Comparison of ENCODE assay signal across 21 cellular contexts in the genomic region with DNA sequence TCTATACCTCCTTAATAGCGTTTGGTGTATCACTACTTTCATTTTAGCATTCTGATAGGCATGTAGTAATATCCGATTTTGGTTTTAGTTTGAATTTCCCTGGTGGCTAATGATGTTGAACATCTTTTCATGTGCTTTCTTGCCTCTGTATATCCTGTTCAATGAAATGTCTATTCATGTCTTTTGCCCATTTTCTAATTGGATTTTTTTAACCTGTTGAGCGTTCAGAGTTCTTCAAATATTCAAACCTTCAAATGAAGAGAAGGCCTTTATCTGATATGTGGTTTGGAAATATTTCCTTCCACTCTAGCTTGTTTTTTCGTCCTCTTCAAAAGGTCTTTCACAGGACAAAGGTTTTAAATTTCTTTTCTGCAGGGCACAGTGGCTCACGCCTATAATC.
"Had no signal": no experiment of that assay in that cellular context is flagged by ENCODE, and none has a peak within 500 bp of the region (broad histone marks: within the 10 kb centered on the region; RNA-seq: fewer than 3 reads in every experiment).

No MANE protein-coding gene starts in this region.

- H3K27ac ChIP-seq: dorsolateral prefrontal cortex, epithelial cell of prostate, gastrocnemius medialis, lower lobe of right lung, psoas muscle, thoracic aorta, tibial nerve, upper lobe of left lung had no signal

- H3K4me3 Mint-ChIP-seq: endodermal cell; memory B cell; natural killer cell; neural crest cell; stimulated activated naive B cell treated with anti-CD40 and anti-IgM and Interleukin-4, amounts not matched to agents 10 μg/mL and 1 μg/mL and 100 μg/mL, for 72 hours; stimulated activated naive CD8-positive, alpha-beta T cell treated with anti-CD3 and anti-CD28 coated beads, Interleukin-15, Interleukin-2, amounts not matched to agents 100 ng/mL and 50 ng/mL, for 24 hours had no signal

- H3K27ac Mint-ChIP-seq: endodermal cell; memory B cell; natural killer cell; stimulated activated naive B cell treated with anti-CD40 and anti-IgM and Interleukin-4, amounts not matched to agents 10 μg/mL and 1 μg/mL and 100 μg/mL, for 72 hours; stimulated activated naive CD8-positive, alpha-beta T cell treated with anti-CD3 and anti-CD28 coated beads, Interleukin-15, Interleukin-2, amounts not matched to agents 100 ng/mL and 50 ng/mL, for 24 hours had no signal

- H3K36me3 Mint-ChIP-seq: memory B cell, natural killer cell had no signal

- DNase-seq: dorsolateral prefrontal cortex; effector CD4-positive, alpha-beta T cell; endodermal cell; gastrocnemius medialis; head of caudate nucleus; left ventricle myocardium superior; lower lobe of right lung; natural killer cell; psoas muscle; right cardiac atrium; small intestine; stimulated activated CD4-positive, alpha-beta T cell treated with anti-CD3 and anti-CD28 coated beads, Interleukin-15, amount 100 ng/mL, for 24 hours; stimulated activated CD4-positive, alpha-beta T cell treated with anti-CD3 and anti-CD28 coated beads, Interleukin-2, amount 100 ng/mL, for 48 hours; stimulated activated naive B cell treated with anti-CD40 and anti-IgM and Interleukin-4, amounts not matched to agents 10 μg/mL and 1 μg/mL and 100 μg/mL, for 72 hours had no signal

- H3K36me3 ChIP-seq: lower lobe of right lung, thoracic aorta, tibial nerve, upper lobe of left lung had no signal

- H3K27me3 ChIP-seq: dorsolateral prefrontal cortex, gastrocnemius medialis, tibial nerve, upper lobe of left lung had no signal

- H3K9me3 ChIP-seq: gastrocnemius medialis, lower lobe of right lung, psoas muscle, thoracic aorta, tibial nerve, upper lobe of left lung had no signal

- ATAC-seq: gastrocnemius medialis; left ventricle myocardium superior; lower lobe of right lung; natural killer cell; psoas muscle; right cardiac atrium; stimulated activated naive B cell treated with anti-CD40 and anti-IgM and Interleukin-4, amounts not matched to agents 10 μg/mL and 1 μg/mL and 100 μg/mL, for 72 hours had no signal

- H3K4me3 ChIP-seq: dorsolateral prefrontal cortex, gastrocnemius medialis, lower lobe of right lung, psoas muscle, thoracic aorta, tibial nerve, upper lobe of left lung had no signal

- H3K4me1 Mint-ChIP-seq: endodermal cell, memory B cell, natural killer cell had no signal

- H3K27me3 Mint-ChIP-seq: memory B cell; stimulated activated naive B cell treated with anti-CD40 and anti-IgM and Interleukin-4, amounts not matched to agents 10 μg/mL and 1 μg/mL and 100 μg/mL, for 72 hours; stimulated activated naive CD8-positive, alpha-beta T cell treated with anti-CD3 and anti-CD28 coated beads, Interleukin-15, Interleukin-2, amounts not matched to agents 100 ng/mL and 50 ng/mL, for 24 hours had no signal

- H3K9me3 Mint-ChIP-seq: endodermal cell; memory B cell; natural killer cell; neural crest cell; stimulated activated naive B cell treated with anti-CD40 and anti-IgM and Interleukin-4, amounts not matched to agents 10 μg/mL and 1 μg/mL and 100 μg/mL, for 72 hours; stimulated activated naive CD8-positive, alpha-beta T cell treated with anti-CD3 and anti-CD28 coated beads, Interleukin-15, Interleukin-2, amounts not matched to agents 100 ng/mL and 50 ng/mL, for 24 hours had no signal
